ENCODE assay signal across 8 cellular contexts in the genomic region with DNA sequence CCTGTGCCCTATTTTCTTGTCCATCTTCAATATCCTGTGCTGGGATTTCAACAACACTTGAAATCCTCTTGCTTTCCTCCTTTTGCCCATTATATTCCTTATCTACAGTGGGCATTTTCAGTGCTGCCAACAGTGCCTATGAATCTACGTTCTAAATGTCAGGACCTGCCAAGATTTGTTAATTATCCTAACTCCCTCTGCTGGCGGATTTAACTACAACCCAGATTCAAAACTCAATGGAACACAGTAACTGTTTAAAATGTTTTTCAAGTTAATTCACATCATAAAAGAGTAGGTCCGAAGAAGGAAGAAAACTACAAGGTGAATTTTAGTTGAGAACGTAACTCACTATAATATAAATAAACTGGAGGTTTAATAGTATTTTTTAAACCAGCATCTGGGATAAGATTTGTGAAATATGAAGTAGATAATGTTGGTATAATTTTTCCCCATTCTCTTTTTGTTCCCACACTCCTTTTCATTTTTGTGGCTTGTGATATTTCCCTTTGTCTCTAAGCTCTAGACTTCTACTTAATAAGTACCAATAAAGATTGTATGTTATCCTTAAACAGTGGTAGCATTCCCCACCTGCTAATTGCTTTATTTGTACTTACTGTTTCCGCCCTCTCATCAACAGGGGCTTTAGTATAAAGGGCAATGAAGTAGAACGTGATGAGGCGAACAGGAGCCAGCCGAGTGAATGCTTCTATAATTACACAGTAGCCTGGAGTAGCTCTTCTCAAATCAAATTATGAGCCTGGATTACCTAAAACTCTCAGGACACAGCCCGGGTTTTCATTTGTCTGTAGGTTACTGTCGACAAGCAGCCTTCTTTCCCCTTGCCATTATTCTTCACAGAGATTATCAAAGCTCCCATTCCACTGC.
DNase-seq lines count a peak whose midpoint lies in the region; ATAC-seq and TF ChIP-seq lines count a peak whose summit lies in the region.

No MANE protein-coding gene starts in this region.

- H3K9me3 ChIP-seq in prostate gland = no peaks in the 10 kb centered on the region

- intact Hi-C loops in prostate gland (cut with DNase I) = no loop called here

- no peak for TF ChIP-seq POLR2A in prostate gland (IDR thresholded peaks at IDR 0.05)

- H3K27me3 ChIP-seq in prostate gland (replicated peaks; ENCODE audit: insufficient read depth) = no peaks in the 10 kb centered on the region

- ATAC-seq in HG03354 (IDR thresholded peaks at IDR 0.05; ENCODE audit: poor library complexity, severe bottlenecking, unreplicated experiment) (no peak), HG02759 (IDR thresholded peaks at IDR 0.05; ENCODE audit: unreplicated experiment) (no peak), HG02678 (IDR thresholded peaks at IDR 0.05; ENCODE audit: unreplicated experiment) (no peak)

- no peaks in the 10 kb centered on the region for H3K4me1 ChIP-seq in prostate gland (replicated peaks)

- TF ChIP-seq CTCF in C4-2B (conservative IDR thresholded peaks at IDR 0.05) = peak; percentile 83
- peak in 3 of 4 experiments; percentile 23 to 55 (median 33) for TF ChIP-seq CTCF in prostate gland (IDR thresholded peaks at IDR 0.05)

- peak; percentile 11 for DNase-seq in HPDE6-E6E7 (ENCODE audit: extremely low spot score)
- peak; percentile 99 for DNase-seq in NCI-H774 (lab: John Stamatoyannopoulos, UW)
- peak; percentile 29 for DNase-seq in epidermal melanocyte (ENCODE audit: insufficient read length, low spot score)
- peak; percentile 7 for DNase-seq in prostate gland (ENCODE audit: low spot score)

- H3K27ac ChIP-seq in C4-2B (no peak overlapping the region), prostate gland (no peak overlapping the region)

- WGBS in prostate gland = 35% methylated on average over 10 of the region's 10 CpGs

- no peaks in the 10 kb centered on the region for H3K36me3 ChIP-seq in prostate gland

- no peak overlapping the region for H3K4me3 ChIP-seq in prostate gland

Comparison
In these comparisons a context has a peak if more than half of its experiments do, and no peak if none do; other contexts are left out.
1. DNase-seq: peak in every context shown above with its lines; median percentile 99 in NCI-H774; 29 in epidermal melanocyte; 11 in HPDE6-E6E7; 7 in prostate gland.